In genomic region chr7:151705744-151706567, GRCh38 we compare ENCODE assay signal across 8 cellular contexts.
DNase-seq lines count a peak whose midpoint lies in the region; ATAC-seq, FAIRE-seq and TF ChIP-seq lines count a peak whose summit lies in the region.

No MANE protein-coding gene starts in this region.

- peak; percentile 67 to 73 for TF ChIP-seq RAD21 in H1 (IDR thresholded peaks at IDR 0.05 in 1 of 2, conservative IDR thresholded peaks at IDR 0.05 in 1 of 2; ENCODE audit: low read depth in 2 of 2, low read length in 2 of 2)

- no peaks in the 10 kb centered on the region; a peak in 1 of 8 replicates for H3K36me3 ChIP-seq in H1 (ENCODE audit: control insufficient read depth in 2 of 4, insufficient read depth in 4 of 4, low read length in 3 of 4)

- no peak overlapping the region for H3K18ac ChIP-seq in H1 (ENCODE audit: extremely low read depth, low read length)

- TF ChIP-seq CTCF in GM12872 (IDR thresholded peaks at IDR 0.05; ENCODE audit: insufficient read depth, low read depth, low read length) (peak; percentile 65), H1 (IDR thresholded peaks at IDR 0.05; ENCODE audit: control extremely low read depth in 1 of 3, insufficient read depth in 1 of 3, low read depth in 1 of 3, low read length in 3 of 3) (peak; percentile 51 to 74 (median 67))

- H2BK5ac ChIP-seq in H1 (ENCODE audit: low read depth, low read length): no peak overlapping the region

- no peak overlapping the region for H2BK15ac ChIP-seq in H1 (ENCODE audit: low read length)

- no peaks in the 10 kb centered on the region for H3K9me3 ChIP-seq in H1 (ENCODE audit: insufficient read depth in 2 of 2, low read depth in 1 of 2, low read length in 1 of 2)

- H3K27me3 ChIP-seq in H1 (replicated peaks in 1 of 4; ENCODE audit: control insufficient read depth in 3 of 4, extremely low read depth in 1 of 4, insufficient read depth in 3 of 4, low read length in 3 of 4): no peaks in the 10 kb centered on the region; a peak in 3 of 7 replicates

- POLR2A ChIA-PET in H1 (lab: Charles Lee; ENCODE audit: partially characterized antibody): no interaction called here

- no peak overlapping the region for H3K4ac ChIP-seq in H1 (replicated peaks; ENCODE audit: insufficient read length, low read depth, low read length)

- H3K27ac ChIP-seq in H1 (ENCODE audit: low read depth, low read length): no peak overlapping the region

- H2AK5ac ChIP-seq in H1 (ENCODE audit: low read depth, low read length): no peak overlapping the region; the same call in 1 of the 2 replicates

- no peaks in the 10 kb centered on the region for H3K79me1 ChIP-seq in H1 (ENCODE audit: low read depth, low read length)

- TF ChIP-seq POLR2A in H1 (IDR thresholded peaks at IDR 0.05; ENCODE audit: control extremely low read depth in 1 of 2, low read depth in 2 of 2, low read length in 2 of 2): no peak

- DNase-seq in ACHN (peak; percentile 62), RKO (ENCODE audit: low spot score) (peak; percentile 29), H1 (ENCODE audit: low read depth in 1 of 2, low spot score in 2 of 2) (peak in 1 of 2 experiments; percentile 63), midbrain (lab: John Stamatoyannopoulos, UW) (peak; percentile 33), middle frontal gyrus (ENCODE audit: extremely low spot score, low spot score) (no peak), cortex of kidney (lab: John Stamatoyannopoulos, UW) (no peak)

- no peak overlapping the region for H3K9ac ChIP-seq in H1 (replicated peaks in 1 of 4; ENCODE audit: extremely low read depth in 1 of 4, low read depth in 3 of 4, low read length in 3 of 4)

- H3K4me3 ChIP-seq in H1 (ENCODE audit: extremely low read depth in 1 of 4, insufficient read depth in 2 of 4, low read depth in 3 of 4, low read length in 4 of 4): no peak overlapping the region

- H4K8ac ChIP-seq in H1 (ENCODE audit: extremely low read depth, insufficient read depth, low read length): no peak overlapping the region

- H3K4me2 ChIP-seq in H1 (ENCODE audit: insufficient read depth in 1 of 2, low read depth in 2 of 2, low read length in 2 of 2): peak overlapping the region in 1 of 2 experiments; percentile 45; a peak in 3 of 4 replicates

- in situ Hi-C loops in ACHN (cut with HindIII; ENCODE audit: low pct_ligation_motif_present, low pct_unique_long_range_greater_than_20kb, low sequenced_read_pairs): no loop called here

- H4K20me1 ChIP-seq in H1 (replicated peaks in 1 of 2; ENCODE audit: control insufficient read depth in 1 of 2, insufficient read depth in 2 of 2, low read length in 2 of 2): peaks cover 0 to 4% of the 10 kb centered on the region in 2 experiments

- H3K79me2 ChIP-seq in H1 (ENCODE audit: control insufficient read depth in 1 of 2, insufficient read depth in 2 of 2, low read length in 2 of 2): peaks cover 0 to 3% of the 10 kb centered on the region in 2 experiments; a peak in 1 of 4 replicates

- no peak overlapping the region for H2BK12ac ChIP-seq in H1 (ENCODE audit: low read depth, low read length)

- H3K14ac ChIP-seq in H1 (ENCODE audit: insufficient read length): no peak overlapping the region

- TF ChIP-seq EP300 in H1 (IDR thresholded peaks at IDR 0.05; ENCODE audit: borderline replicate concordance in 1 of 2, low read depth in 2 of 2, low read length in 2 of 2): no peak

- H2BK20ac ChIP-seq in H1 (ENCODE audit: low read length): no peak overlapping the region

- H4K91ac ChIP-seq in H1 (replicated peaks; ENCODE audit: insufficient read length, low read length): no peak overlapping the region

- no peak overlapping the region for H3K56ac ChIP-seq in H1 (replicated peaks; ENCODE audit: insufficient read length, low read depth, low read length)

- H2AFZ ChIP-seq in H1 (ENCODE audit: low read length): peak overlapping the region; percentile 70; the same call in 1 of the 2 replicates

- no peak overlapping the region for H4K5ac ChIP-seq in H1 (ENCODE audit: insufficient read length, low read depth, low read length)

- ATAC-seq in HG03139 (IDR thresholded peaks at IDR 0.05; ENCODE audit: unreplicated experiment): no peak

- FAIRE-seq in H1 (lab: Jason Lieb, UNC): peak; percentile 39

- H2BK120ac ChIP-seq in H1 (replicated peaks; ENCODE audit: low read depth, low read length): no peak overlapping the region

- H3K4me1 ChIP-seq in H1 (replicated peaks in 1 of 4; ENCODE audit: control insufficient read depth in 3 of 4, insufficient read depth in 4 of 4, low read length in 3 of 4): peaks cover 0 to 3% (median under 1%) of the 10 kb centered on the region in 4 experiments; a peak in 3 of 7 replicates

- CTCF ChIA-PET in H1 (lab: Charles Lee; ENCODE audit: partially characterized antibody): interaction anchor here (0.6 to 4.4 kb wide), 34 partner anchors 9 to 256 kb away, joined by 3 to 43 read pairs (median 4); no protein-coding TSS in a partner anchor

- no peak overlapping the region for H3K23ac ChIP-seq in H1 (ENCODE audit: insufficient read length)

- H3K23me2 ChIP-seq in H1 (ENCODE audit: low read depth, low read length): no peaks in the 10 kb centered on the region; the same call in 1 of the 2 replicates

- WGBS in H1 (ENCODE audit: extremely low coverage in 1 of 2, insufficient coverage in 1 of 2, insufficient read length in 1 of 2, insufficient replicate concordance in 2 of 2, low coverage in 1 of 2, low lambda C conversion rate in 2 of 2, missing lambda C conversion rate in 1 of 2), 2 experiments: 78% methylated on average over 10 of the region's 10 CpGs; no CpG with 5 or more reads in 1 of the 2 experiments

TF ChIP-seq in H1, 55 proteins besides CTCF, POLR2A, EP300 and RAD21:
- no peak for TF ChIP-seq TBP (IDR thresholded peaks at IDR 0.05; ENCODE audit: low read depth, low read length)
- no peak for TF ChIP-seq ASH2L (IDR thresholded peaks at IDR 0.05; ENCODE audit: low read length)
- no peak for TF ChIP-seq RXRA (IDR thresholded peaks at IDR 0.05; ENCODE audit: insufficient read depth, low read depth, low read length)

Comparison
In these comparisons a context has a peak if more than half of its experiments do, and no peak if none do; other contexts are left out.
1. DNase-seq: peak in ACHN (single experiment), RKO (single experiment) and midbrain (single experiment); none in middle frontal gyrus (single experiment) and cortex of kidney (single experiment).